ENCODE assay signal across 21 cellular contexts in genomic region chr5:140225396-140225795, GRCh38.
"Had no signal": no experiment of that assay in that cellular context is flagged by ENCODE, and none has a peak within 500 bp of the region (broad histone marks: within the 10 kb centered on the region; RNA-seq: fewer than 3 reads in every experiment).

No MANE protein-coding gene starts in this region.

- H3K36me3 ChIP-seq: esophagus squamous epithelium, heart right ventricle, neural progenitor cell, ovary, spleen, thoracic aorta, transverse colon had no signal

- H3K27ac ChIP-seq: esophagus squamous epithelium, neural progenitor cell, ovary, spleen, thoracic aorta, transverse colon had no signal

- ATAC-seq: heart right ventricle; naive thymus-derived CD8-positive, alpha-beta T cell; stimulated activated naive B cell treated with anti-CD40 and anti-IgM and Interleukin-4, amounts not matched to agents 10 μg/mL and 1 μg/mL and 100 μg/mL, for 72 hours; stimulated activated naive CD8-positive, alpha-beta T cell treated with anti-CD3 and anti-CD28 coated beads, Interleukin-15, amount 100 ng/mL, for 72 hours had no signal

- H3K9me3 ChIP-seq: esophagus squamous epithelium, heart right ventricle, ovary, spleen, thoracic aorta, transverse colon had no signal

- H3K27me3 ChIP-seq: esophagus squamous epithelium, heart right ventricle, neural progenitor cell, ovary, transverse colon had no signal

- DNase-seq: esophagus squamous epithelium; foreskin melanocyte; heart right ventricle; hypothalamus; kidney glomerular epithelial cell; mesenchymal stem cell; naive thymus-derived CD8-positive, alpha-beta T cell; nucleus accumbens; ovary; right cardiac atrium; spleen; stimulated activated CD4-positive, alpha-beta T cell treated with anti-CD3 and anti-CD28 coated beads, Interleukin-15, amount 100 ng/mL, for 24 hours; stimulated activated CD4-positive, alpha-beta T cell treated with anti-CD3 and anti-CD28 coated beads, Interleukin-1b, Interleukin-23, amount 100 ng/mL, for 48 hours; stimulated activated CD4-positive, alpha-beta T cell treated with anti-CD3 and anti-CD28 coated beads, Interleukin-4, amount 100 ng/mL, for 24 hours; stimulated activated naive B cell treated with anti-CD40 and anti-IgM and Interleukin-4, amounts not matched to agents 10 μg/mL and 1 μg/mL and 100 μg/mL, for 72 hours; stimulated activated naive CD8-positive, alpha-beta T cell treated with anti-CD3 and anti-CD28 coated beads, Interleukin-15, amount 100 ng/mL, for 72 hours; substantia nigra; transverse colon had no signal

- H3K4me3 ChIP-seq: esophagus squamous epithelium, heart right ventricle, lung, neural progenitor cell, ovary, spleen, thoracic aorta, transverse colon had no signal

- H3K9ac ChIP-seq: neural progenitor cell had no signal
